ENCODE assay signal across 18 cellular contexts in genomic region chr14:99883866-99884650, GRCh38.
DNase-seq lines count a peak whose midpoint lies in the region; ATAC-seq, FAIRE-seq and TF ChIP-seq lines count a peak whose summit lies in the region.
"Had no signal": no experiment of that assay in that cellular context is flagged by ENCODE, and none has a peak within 500 bp of the region (broad histone marks: within the 10 kb centered on the region; RNA-seq: fewer than 3 reads in every experiment).

No MANE protein-coding gene starts in this region.

- no peak overlapping the region for H2BK120ac ChIP-seq in neuronal stem cell (ENCODE audit: low read depth, low read length)

- FAIRE-seq in GM12878 (lab: Jason Lieb, UNC), result no peak

- no peak for TF ChIP-seq RAD21 in GM12878 (IDR thresholded peaks at IDR 0.05; ENCODE audit: insufficient read depth, low read depth, low read length)

- no peak overlapping the region for H2AK5ac ChIP-seq in neuronal stem cell (ENCODE audit: low read depth, low read length)

- no peak overlapping the region for H4K91ac ChIP-seq in neuronal stem cell (ENCODE audit: low read depth, low read length, poor library complexity)

- H2BK15ac ChIP-seq in neuronal stem cell (ENCODE audit: low read length), result no peak overlapping the region

- no peak for TF ChIP-seq EP300 in GM12878 (IDR thresholded peaks at IDR 0.05; ENCODE audit: borderline replicate concordance in 1 of 2, control insufficient read depth in 1 of 2, low read depth in 2 of 2, low read length in 2 of 2)

- H3K27ac ChIP-seq in GM12878 (ENCODE audit: control insufficient read depth, insufficient read depth) (no peak overlapping the region), neuronal stem cell (replicated peaks; ENCODE audit: low read length) (peak overlapping the region; percentile 53)

- no peaks in the 10 kb centered on the region for H3K79me2 ChIP-seq in GM12878 (ENCODE audit: control insufficient read depth, insufficient read depth, low read length)

- H3K36me3 ChIP-seq in HAP-1 (replicated peaks), result no peaks in the 10 kb centered on the region
- no peaks in the 10 kb centered on the region for H3K36me3 ChIP-seq in GM12878 (ENCODE audit: control insufficient read depth in 2 of 2, insufficient read depth in 2 of 2, low read length in 1 of 2)
- peaks cover 0 to 22% of the 10 kb centered on the region in 2 donors for H3K36me3 ChIP-seq in neuronal stem cell (replicated peaks in 1 of 2; ENCODE audit: control insufficient read depth in 2 of 2, insufficient read depth in 2 of 2, low read length in 2 of 2)
- H3K36me3 ChIP-seq: MG63 had no signal

- CTCF ChIA-PET in GM12878 (lab: Yijun Ruan, JAX), result interaction anchor here (0.7 to 5.8 kb wide), 6 partner anchors 9 to 216 kb away, joined by 4 to 25 read pairs (median 6); no protein-coding TSS in a partner anchor

- no peak overlapping the region for H3K4me2 ChIP-seq in GM12878 (ENCODE audit: control insufficient read depth, insufficient read depth)
- no peak overlapping the region for H3K4me2 ChIP-seq in neuronal stem cell (ENCODE audit: insufficient read depth, low read length, poor library complexity, severe bottlenecking)

- DNase-seq in HAP-1 (ENCODE audit: low spot score in 2 of 2) (peak; percentile 54 to 62), NCI-H526 treated with DMSO at 0.1 percent for 48 hours (lab: John Stamatoyannopoulos, UW) (peak; percentile 71), GM12878 (ENCODE audit: low read depth, low spot score) (no peak), neuronal stem cell (ENCODE audit: low spot score) (no peak), COLO829 (ENCODE audit: low spot score) (no peak), middle frontal gyrus (ENCODE audit: extremely low spot score, low spot score) (no peak), left lobe of liver (ENCODE audit: low spot score) (no peak)
- DNase-seq: COR-L47, DMS153, EL, H7, Karpas-422, MG63, NCI-H1092, NCI-H146, NCI-H2081, NCI-H226, NCI-H524 treated with DMSO at 0.1 percent for 48 hours had no signal

- intact Hi-C loops in GM12878 (cut with micrococcal nuclease; ENCODE audit: unreplicated experiment), result no loop called here

- H3K4me1 ChIP-seq in HAP-1 (peaks cover 14% of the 10 kb centered on the region), GM12878 (ENCODE audit: control insufficient read depth, insufficient read depth, low read length) (no peaks in the 10 kb centered on the region), neuronal stem cell (ENCODE audit: control insufficient read depth in 2 of 2, insufficient read depth in 1 of 2, low read depth in 1 of 2, low read length in 2 of 2) (peaks cover 4 to 33% of the 10 kb centered on the region in 2 donors)

- 38% methylated on average over 9 of the region's 9 CpGs for WGBS in GM12878 (ENCODE audit: insufficient coverage, insufficient replicate concordance, low lambda C conversion rate, missing lambda C conversion rate)
- no CpG with 5 or more reads among the region's 9 CpGs for WGBS in neuronal stem cell (ENCODE audit: extremely low coverage in 2 of 2, insufficient read length in 2 of 2, insufficient replicate concordance in 1 of 2), 2 donors

- H3K4me3 ChIP-seq in HAP-1 (no peak overlapping the region), GM12878 (no peak overlapping the region), neuronal stem cell (ENCODE audit: low read length in 2 of 2) (no peak overlapping the region)
- H3K4me3 ChIP-seq: MG63 had no signal

- no peak overlapping the region for H4K8ac ChIP-seq in neuronal stem cell (ENCODE audit: low read depth, low read length)

- H3K18ac ChIP-seq in neuronal stem cell (ENCODE audit: low read length), result no peak overlapping the region

- no peak for TF ChIP-seq CTCF in GM12878 (IDR thresholded peaks at IDR 0.05 in 2 of 3, conservative IDR thresholded peaks at IDR 0.05 in 1 of 3; ENCODE audit: control insufficient read depth in 2 of 3, extremely low read depth in 1 of 3, insufficient read depth in 1 of 3, low read depth in 3 of 3, low read length in 3 of 3)

- peaks cover 2% of the 10 kb centered on the region for H3K79me1 ChIP-seq in neuronal stem cell (ENCODE audit: low read depth, low read length)

- H4K20me1 ChIP-seq in GM12878 (ENCODE audit: control insufficient read depth, insufficient read depth), result no peaks in the 10 kb centered on the region

- in situ Hi-C loops in HAP-1 (cut with MboI; ENCODE audit: low sequenced_read_pairs) (loop anchor here (5.0 to 10.0 kb wide), 2 partner anchors 142 to 359 kb away; no protein-coding TSS in a partner anchor), GM12878 (cut with MboI) (loop anchor here (5.0 kb wide), 2 partner anchors 202 to 357 kb away; partner anchors contain the start of gene CYP46A1)

- no peaks in the 10 kb centered on the region for H3K27me3 ChIP-seq in HAP-1 (ENCODE audit: low read depth)
- no peaks in the 10 kb centered on the region; a peak in 2 of 4 replicates for H3K27me3 ChIP-seq in GM12878 (replicated peaks in 1 of 2; ENCODE audit: control insufficient read depth in 2 of 2, insufficient read depth in 2 of 2, low read length in 1 of 2)
- H3K27me3 ChIP-seq in neuronal stem cell (ENCODE audit: control insufficient read depth in 3 of 3, insufficient read depth in 3 of 3, low read depth in 1 of 3, low read length in 3 of 3), result no peaks in the 10 kb centered on the region
- H3K27me3 ChIP-seq: MG63 had no signal

- H2BK5ac ChIP-seq in neuronal stem cell (ENCODE audit: low read length), result no peak overlapping the region

- H3K14ac ChIP-seq in neuronal stem cell (ENCODE audit: low read length), result no peak overlapping the region

- POLR2A ChIA-PET in GM12878 (lab: Charles Lee), result no interaction called here

- no peak overlapping the region for H2BK12ac ChIP-seq in neuronal stem cell (ENCODE audit: low read length)

- RAD21 ChIA-PET in GM12878 (lab: Charles Lee; ENCODE audit: unreplicated experiment), result interaction anchor here (1.2 kb wide), 1 partner anchor 154 kb away, joined by 4 read pairs; no protein-coding TSS in a partner anchor

- no peak overlapping the region for H3K4ac ChIP-seq in neuronal stem cell (ENCODE audit: low read length)

- no peak overlapping the region for H3K23ac ChIP-seq in neuronal stem cell (ENCODE audit: low read depth, low read length, poor library complexity)

- SMC1A ChIA-PET in GM12878 (lab: Charles Lee; ENCODE audit: uncharacterized antibody, unreplicated experiment), result no interaction called here

- BruUV-seq in GM12878 (replicated peaks; lab: Mats Ljungman, UMichigan), result no TSS peak

- H3K9ac ChIP-seq in GM12878 (ENCODE audit: control insufficient read depth, insufficient read depth, low read length), result no peak overlapping the region
- no peak overlapping the region for H3K9ac ChIP-seq in neuronal stem cell (ENCODE audit: low read depth, low read length, poor library complexity)

- no peak for TF ChIP-seq POLR2A in GM12878 (IDR thresholded peaks at IDR 0.05; ENCODE audit: low read depth, low read length)

- H3K9me3 ChIP-seq in HAP-1, result no peaks in the 10 kb centered on the region
- H3K9me3 ChIP-seq in GM12878 (replicated peaks; ENCODE audit: control insufficient read depth, insufficient read depth, low read length), result no peaks in the 10 kb centered on the region
- no peaks in the 10 kb centered on the region for H3K9me3 ChIP-seq in neuronal stem cell (replicated peaks in 1 of 2; ENCODE audit: control insufficient read depth in 2 of 2, insufficient read depth in 1 of 2, low read depth in 1 of 2, low read length in 2 of 2)
- H3K9me3 ChIP-seq: MG63 had no signal

- ATAC-seq in GM12878 (peak; percentile 57), left lobe of liver (no peak)

- no peak overlapping the region for H2AFZ ChIP-seq in GM12878 (ENCODE audit: control insufficient read depth, low read depth, low read length)
- H2AFZ ChIP-seq in neuronal stem cell (ENCODE audit: low read length), result no peak overlapping the region

TF ChIP-seq in GM12878, 131 proteins besides CTCF, POLR2A, EP300 and RAD21 (continues in another document):
- TF ChIP-seq NBN (IDR thresholded peaks at IDR 0.05) (no peak), HDAC2 (IDR thresholded peaks at IDR 0.05) (no peak), ZBTB33 (IDR thresholded peaks at IDR 0.05) (no peak), RELB (IDR thresholded peaks at IDR 0.05; ENCODE audit: low read depth) (no peak)

Comparison
In these comparisons a context has a peak if more than half of its experiments do, and no peak if none do; other contexts are left out.
1. DNase-seq: peak in HAP-1 (2 of 2) and NCI-H526 treated with DMSO at 0.1 percent for 48 hours (single experiment); none in GM12878 (single experiment), neuronal stem cell (single experiment), COLO829 (single experiment), middle frontal gyrus (single experiment) and left lobe of liver (single experiment).